ENCODE assay signal across 20 cellular contexts in genomic region chr1:86933051-86933450, GRCh38. TPM values are rescaled to one million over a fixed set of nuclear protein-coding genes. Genes with fewer than 3 reads are reported as not detected.
DNase-seq lines count a peak whose midpoint lies in the region; ATAC-seq and TF ChIP-seq lines count a peak whose summit lies in the region.
"Had no signal": no experiment of that assay in that cellular context is flagged by ENCODE, and none has a peak within 500 bp of the region (broad histone marks: within the 10 kb centered on the region; RNA-seq: fewer than 3 reads in every experiment).

No MANE protein-coding gene starts in this region.

- no peak for ATAC-seq in GM19023 (IDR thresholded peaks at IDR 0.05; ENCODE audit: unreplicated experiment)
- ATAC-seq: PC-3, SK-N-SH treated with all-trans-retinoic acid at 6 μM for 48 hours had no signal

- H3K9me3 ChIP-seq in OCI-LY7 (ENCODE audit: low read length) = peaks cover 22% of the 10 kb centered on the region; the same call in 1 of the 2 replicates
- H3K9me3 ChIP-seq in iPS-18a (ENCODE audit: control insufficient read depth, low read depth, low read length) = no peaks in the 10 kb centered on the region
- H3K9me3 ChIP-seq in smooth muscle cell (replicated peaks; ENCODE audit: low read depth) = no peaks in the 10 kb centered on the region

- H3K79me2 ChIP-seq in OCI-LY7 (ENCODE audit: insufficient read depth, low read depth, low read length) (peaks cover 100% of the 10 kb centered on the region), smooth muscle cell (ENCODE audit: low read depth) (peaks cover 89% of the 10 kb centered on the region)

- H3K4me1 ChIP-seq in OCI-LY7 (ENCODE audit: insufficient read depth, low read length, poor library complexity, severe bottlenecking) (peaks cover 28% of the 10 kb centered on the region), iPS-18a (ENCODE audit: control insufficient read depth, low read depth, low read length) (peaks cover 34% of the 10 kb centered on the region), smooth muscle cell (ENCODE audit: low read depth) (peaks cover 18% of the 10 kb centered on the region)

- H2AFZ ChIP-seq in OCI-LY7 (ENCODE audit: low read length) (no peak overlapping the region), smooth muscle cell (ENCODE audit: low read depth) (peak overlapping the region; percentile 32)

- no peak for TF ChIP-seq CTCF in OCI-LY7 (conservative IDR thresholded peaks at IDR 0.05; ENCODE audit: low read length)
- no peak for TF ChIP-seq CTCF in smooth muscle cell (IDR thresholded peaks at IDR 0.05; ENCODE audit: borderline replicate concordance, insufficient read depth, poor library complexity, severe bottlenecking)

- H3K4me2 ChIP-seq in OCI-LY7 (ENCODE audit: low read length) (peak overlapping the region; percentile 47), smooth muscle cell (peak overlapping the region; percentile 76)

- peaks cover 27% of the 10 kb centered on the region for H3K36me3 ChIP-seq in OCI-LY7 (ENCODE audit: insufficient read depth, low read length)
- H3K36me3 ChIP-seq in iPS-18a (ENCODE audit: control insufficient read depth, low read depth, low read length) = no peaks in the 10 kb centered on the region
- no peaks in the 10 kb centered on the region for H3K36me3 ChIP-seq in smooth muscle cell (ENCODE audit: low read depth)

- BruUV-seq in OCI-LY7 (replicated peaks; lab: Mats Ljungman, UMichigan) = no TSS peak

- CTCF ChIA-PET in OCI-LY7 (lab: Charles Lee; ENCODE audit: unreplicated experiment) = no interaction called here

- DNase-seq in NCI-H2107 treated with DMSO at 0.1 percent for 48 hours (lab: John Stamatoyannopoulos, UW; ENCODE audit: unreplicated experiment) = peak; percentile 9
- no peak for DNase-seq in NCI-H2107 (lab: John Stamatoyannopoulos, UW)
- no peak for DNase-seq in OCI-LY7 (ENCODE audit: low spot score)
- DNase-seq in smooth muscle cell (lab: John Stamatoyannopoulos, UW; ENCODE audit: unreplicated experiment) = no peak
- no peak for DNase-seq in NCI-H524 treated with DMSO at 0.1 percent for 48 hours (lab: John Stamatoyannopoulos, UW)
- no peak for DNase-seq in DMS153 treated with DMSO at 0.1 percent for 48 hours (lab: John Stamatoyannopoulos, UW; ENCODE audit: unreplicated experiment)
- DNase-seq: Calu3, DMS79, H7, NCI-H1105 treated with DMSO at 0.1 percent for 48 hours, NCI-H1694, NCI-H2081 treated with DMSO at 0.1 percent for 48 hours, PC-3, SIG-M5 had no signal

- intact Hi-C loops in OCI-LY7 (cut with micrococcal nuclease; ENCODE audit: unreplicated experiment) = no loop called here

- POLR2A ChIA-PET in OCI-LY7 (lab: Charles Lee) = interaction anchor here (0.9 to 2.1 kb wide), 8 partner anchors 9 to 159 kb away, joined by 3 to 19 read pairs (median 5); partner anchors contain the start of genes HS2ST1 and SELENOF

- H4K20me1 ChIP-seq in OCI-LY7 (ENCODE audit: insufficient read depth, low read length) (peaks cover 16% of the 10 kb centered on the region; the same call in 1 of the 2 replicates), smooth muscle cell (ENCODE audit: low read depth) (peaks cover 40% of the 10 kb centered on the region)

- H3K27me3 ChIP-seq in iPS-18a (ENCODE audit: control insufficient read depth, insufficient read depth, low read length) (no peaks in the 10 kb centered on the region), smooth muscle cell (ENCODE audit: low read depth) (no peaks in the 10 kb centered on the region)

- no peaks in the 10 kb centered on the region for H3F3A ChIP-seq in smooth muscle cell (ENCODE audit: low read depth)

- H3K4me3 ChIP-seq in OCI-LY7 (ENCODE audit: low read depth, low read length, poor library complexity, severe bottlenecking) (peak overlapping the region; percentile 5), iPS-18a (ENCODE audit: low read length) (peak overlapping the region; percentile 23), smooth muscle cell (no peak overlapping the region)

- H3K9ac ChIP-seq in iPS-18a (ENCODE audit: low read length) = no peak overlapping the region
- no peak overlapping the region for H3K9ac ChIP-seq in smooth muscle cell (ENCODE audit: low read depth)

- H3K9me2 ChIP-seq in OCI-LY7 (ENCODE audit: insufficient read depth, low read length) = no peaks in the 10 kb centered on the region

- H3K27ac ChIP-seq in OCI-LY7 (ENCODE audit: low read depth, low read length, poor library complexity, severe bottlenecking) = peak overlapping the region; percentile 8
- peak overlapping the region; percentile 73 for H3K27ac ChIP-seq in iPS-18a (ENCODE audit: low read length)
- peak overlapping the region; percentile 72 for H3K27ac ChIP-seq in smooth muscle cell (ENCODE audit: low read depth)
- H3K27ac ChIP-seq: 22Rv1, HL-60, RWPE1 had no signal

- WGBS in smooth muscle cell (ENCODE audit: low lambda C conversion rate) = 87% methylated on average over 3 of the region's 3 CpGs

RNA-seq across cellular contexts. Expression of gene HS2ST1, which starts 18.6 kb away (rescaled TPM):
- total RNA-seq in OCI-LY7 (2014; rRNA removed; shearing (Covaris generic)) = 20.9 and 36.7 TPM in 2 replicates
- 54.4 and 63.7 TPM in 2 replicates for total RNA-seq in OCI-LY7 (2022)
- total RNA-seq in smooth muscle cell = 35.6 and 46.5 TPM in 2 replicates
- polyA plus RNA-seq in smooth muscle cell = 14.6 TPM in 2 replicates

RNA-seq across cellular contexts. Expression of gene SELENOF, which starts 19.1 kb away (rescaled TPM):
- 93.0 and 99.4 TPM in 2 replicates for total RNA-seq in OCI-LY7 (2014; rRNA removed; shearing (Covaris generic))
- total RNA-seq in OCI-LY7 (2022) (204 and 214 TPM in 2 replicates), smooth muscle cell (252 and 289 TPM in 2 replicates)
- 183 and 185 TPM in 2 replicates for polyA plus RNA-seq in smooth muscle cell

Comparison
In these comparisons a context has a peak if more than half of its experiments do, and no peak if none do; other contexts are left out.
1. H3K27ac ChIP-seq: peak in every context shown above with its lines; median percentile 73 in iPS-18a; 72 in smooth muscle cell; 8 in OCI-LY7.